Comparison of ENCODE assay signal across 9 cellular contexts in the genomic region with DNA sequence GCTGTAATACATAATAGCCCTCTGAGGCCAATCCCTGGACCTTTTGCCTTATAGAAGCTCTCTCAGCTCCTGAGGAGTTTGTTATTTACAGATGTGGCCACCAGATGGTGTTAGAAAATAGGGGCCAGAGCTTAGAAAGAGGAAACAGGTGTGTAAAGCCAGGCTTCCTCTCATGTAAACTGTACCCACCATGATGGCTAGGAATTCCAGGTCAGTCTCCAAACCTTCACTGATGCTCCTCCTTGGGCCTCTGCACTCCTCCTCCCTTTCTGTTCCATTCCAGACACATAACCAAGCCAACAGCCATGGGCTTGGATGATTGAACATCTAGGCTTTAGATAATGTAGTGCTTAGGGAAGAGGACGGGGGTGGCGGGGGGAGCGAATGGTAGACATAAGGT. TPM values are rescaled to one million over a fixed set of nuclear protein-coding genes. Genes with fewer than 3 reads are reported as not detected.
DNase-seq lines count a peak whose midpoint lies in the region; ATAC-seq, FAIRE-seq and TF ChIP-seq lines count a peak whose summit lies in the region.
"Had no signal": no experiment of that assay in that cellular context is flagged by ENCODE, and none has a peak within 500 bp of the region (broad histone marks: within the 10 kb centered on the region; RNA-seq: fewer than 3 reads in every experiment).

No MANE protein-coding gene starts in this region.

- peak overlapping the region; percentile 31 for H3K27ac Mint-ChIP-seq in activated CD4-positive, alpha-beta T cell treated with anti-CD3 and anti-CD28 coated beads, Interleukin-2, amount 10 ng/mL, durations not matched to agents 24 days and 14 days
- peak overlapping the region; percentile 73 for H3K27ac Mint-ChIP-seq in T-helper 1 cell treated with Interleukin-12 subunit alpha and Interleukin-12 subunit beta and Interleukin-4 antibody, amounts not matched to agents 30 μg/mL and 1 μg/mL, for 36 hours
- H3K27ac Mint-ChIP-seq: CD4-positive, CD25-positive, alpha-beta regulatory T cell had no signal

- no peaks in the 10 kb centered on the region for H3K27me3 Mint-ChIP-seq in activated CD4-positive, alpha-beta T cell treated with anti-CD3 and anti-CD28 coated beads, Interleukin-2, amount 10 ng/mL, durations not matched to agents 24 days and 14 days
- H3K27me3 Mint-ChIP-seq in T-helper 1 cell treated with Interleukin-12 subunit alpha and Interleukin-12 subunit beta and Interleukin-4 antibody, amounts not matched to agents 30 μg/mL and 1 μg/mL, for 36 hours (ENCODE audit: low read depth) = no peaks in the 10 kb centered on the region
- H3K27me3 Mint-ChIP-seq: CD4-positive, CD25-positive, alpha-beta regulatory T cell had no signal

- no peaks in the 10 kb centered on the region for H3K9me3 ChIP-seq in pancreas

- H3K27ac ChIP-seq in pancreas = no peak overlapping the region

- intact Hi-C loops in activated CD4-positive, alpha-beta T cell treated with anti-CD3 and anti-CD28 coated beads, Interleukin-2, amount 10 ng/mL, durations not matched to agents 24 days and 14 days (cut with micrococcal nuclease) = loop anchor here (1.0 to 5.0 kb wide), 3 partner anchors 99 to 336 kb away; partner anchors contain the start of gene GAB2
- intact Hi-C loops in pancreas (cut with DNase I) = loop anchor here in 2 of 3 donors (5.0 to 10.0 kb wide), 3 partner anchors 196 to 334 kb away; no protein-coding TSS in a partner anchor

- DNase-seq in activated CD4-positive, alpha-beta T cell treated with anti-CD3 and anti-CD28 coated beads, Interleukin-2, amount 10 ng/mL, durations not matched to agents 24 days and 14 days = peak; percentile 83
- no peak for DNase-seq in activated CD4-positive, alpha-beta T cell treated with anti-CD3 and anti-CD28 coated beads, Interleukin-2, amount 50 U/mL, for 1 hour
- DNase-seq in NCI-H187 (lab: John Stamatoyannopoulos, UW) (peak; percentile 12 to 59), fibroblast of villous mesenchyme (ENCODE audit: low read depth) (peak; percentile 70), pancreas (peak in 2 of 6 donors; percentile 30 to 33)
- no peak for DNase-seq in NK-92 treated with Interleukin-12 subunit alpha and Interleukin-12 subunit beta, amount 100 ng/mL, for 24 hours (lab: John Stamatoyannopoulos, UW)

- TF ChIP-seq CTCF in fibroblast of villous mesenchyme (IDR thresholded peaks at IDR 0.05; ENCODE audit: insufficient read depth, low read depth, low read length) (peak; percentile 61), pancreas (IDR thresholded peaks at IDR 0.05) (peak in 3 of 4 donors; percentile 17 to 32 (median 31))

- ATAC-seq in HG02763 (IDR thresholded peaks at IDR 0.05; ENCODE audit: unreplicated experiment) = peak; percentile 49
- peak; percentile 86 to 94 (median 93) for ATAC-seq in pancreas

- peaks cover 39% of the 10 kb centered on the region for H3K36me3 Mint-ChIP-seq in activated CD4-positive, alpha-beta T cell treated with anti-CD3 and anti-CD28 coated beads, Interleukin-2, amount 10 ng/mL, durations not matched to agents 24 days and 14 days (ENCODE audit: low read depth)
- H3K36me3 Mint-ChIP-seq in T-helper 1 cell treated with Interleukin-12 subunit alpha and Interleukin-12 subunit beta and Interleukin-4 antibody, amounts not matched to agents 30 μg/mL and 1 μg/mL, for 36 hours (ENCODE audit: low read depth) = peaks cover 67% of the 10 kb centered on the region

- no peak overlapping the region for H3K4me3 ChIP-seq in fibroblast of villous mesenchyme (ENCODE audit: low read depth, low read length)
- no peak overlapping the region for H3K4me3 ChIP-seq in pancreas

- no peak overlapping the region for H3K4me3 Mint-ChIP-seq in activated CD4-positive, alpha-beta T cell treated with anti-CD3 and anti-CD28 coated beads, Interleukin-2, amount 10 ng/mL, durations not matched to agents 24 days and 14 days
- no peak overlapping the region for H3K4me3 Mint-ChIP-seq in T-helper 1 cell treated with Interleukin-12 subunit alpha and Interleukin-12 subunit beta and Interleukin-4 antibody, amounts not matched to agents 30 μg/mL and 1 μg/mL, for 36 hours
- H3K4me3 Mint-ChIP-seq: CD4-positive, CD25-positive, alpha-beta regulatory T cell had no signal

- no peak for FAIRE-seq in pancreas (lab: Jason Lieb, UNC)

- peaks cover 59% of the 10 kb centered on the region for H3K4me1 Mint-ChIP-seq in activated CD4-positive, alpha-beta T cell treated with anti-CD3 and anti-CD28 coated beads, Interleukin-2, amount 10 ng/mL, durations not matched to agents 24 days and 14 days
- H3K4me1 Mint-ChIP-seq in T-helper 1 cell treated with Interleukin-12 subunit alpha and Interleukin-12 subunit beta and Interleukin-4 antibody, amounts not matched to agents 30 μg/mL and 1 μg/mL, for 36 hours (ENCODE audit: low read depth) = peaks cover 56% of the 10 kb centered on the region

- no peaks in the 10 kb centered on the region for H3K27me3 ChIP-seq in pancreas

- peaks cover 3% of the 10 kb centered on the region for H3K9me3 Mint-ChIP-seq in activated CD4-positive, alpha-beta T cell treated with anti-CD3 and anti-CD28 coated beads, Interleukin-2, amount 10 ng/mL, durations not matched to agents 24 days and 14 days
- H3K9me3 Mint-ChIP-seq in T-helper 1 cell treated with Interleukin-12 subunit alpha and Interleukin-12 subunit beta and Interleukin-4 antibody, amounts not matched to agents 30 μg/mL and 1 μg/mL, for 36 hours = no peaks in the 10 kb centered on the region
- H3K9me3 Mint-ChIP-seq: CD4-positive, CD25-positive, alpha-beta regulatory T cell had no signal

- no peaks in the 10 kb centered on the region for H3K4me1 ChIP-seq in pancreas

- H3K36me3 ChIP-seq in pancreas = no peaks in the 10 kb centered on the region

- WGBS in pancreas, 2 donors = 94 to 99% methylated on average over 3 of the region's 3 CpGs

RNA-seq across cellular contexts. Expression of gene USP35, which starts 39.7 kb away (rescaled TPM):
- total RNA-seq in activated CD4-positive, alpha-beta T cell treated with anti-CD3 and anti-CD28 coated beads, Interleukin-2, amount 10 ng/mL, durations not matched to agents 24 days and 14 days = 10.4 and 13.1 TPM in 2 replicates
- total RNA-seq in fibroblast of villous mesenchyme (10.8 and 12.9 TPM in 2 replicates), pancreas (1 to 10 TPM; 2.2 to 5.8 (median 4.1) TPM)
- polyA plus RNA-seq in pancreas = 10 to 100 TPM in 1 of 2 donors, 1 to 10 TPM in 1; 5.8 to 13.0 TPM

RNA-seq across cellular contexts. Expression of gene KCTD21, which starts 40.0 kb away (rescaled TPM):
- total RNA-seq in activated CD4-positive, alpha-beta T cell treated with anti-CD3 and anti-CD28 coated beads, Interleukin-2, amount 10 ng/mL, durations not matched to agents 24 days and 14 days = 11.7 and 12.0 TPM in 2 replicates
- total RNA-seq in fibroblast of villous mesenchyme = 8.1 and 11.2 TPM in 2 replicates
- 1 to 10 TPM; 2.2 to 4.8 (median 2.7) TPM for total RNA-seq in pancreas
- polyA plus RNA-seq in pancreas = 1 to 10 TPM; 1.9 to 3.4 TPM

Comparison
In these comparisons a context has a peak if more than half of its experiments do, and no peak if none do; other contexts are left out.
1. DNase-seq: peak in activated CD4-positive, alpha-beta T cell treated with anti-CD3 and anti-CD28 coated beads, Interleukin-2, amount 10 ng/mL, durations not matched to agents 24 days and 14 days (single experiment), NCI-H187 (2 of 2) and fibroblast of villous mesenchyme (single experiment); none in activated CD4-positive, alpha-beta T cell treated with anti-CD3 and anti-CD28 coated beads, Interleukin-2, amount 50 U/mL, for 1 hour (single experiment) and NK-92 treated with Interleukin-12 subunit alpha and Interleukin-12 subunit beta, amount 100 ng/mL, for 24 hours (single experiment).